ENCODE assay signal across 1 cellular context in the genomic region with DNA sequence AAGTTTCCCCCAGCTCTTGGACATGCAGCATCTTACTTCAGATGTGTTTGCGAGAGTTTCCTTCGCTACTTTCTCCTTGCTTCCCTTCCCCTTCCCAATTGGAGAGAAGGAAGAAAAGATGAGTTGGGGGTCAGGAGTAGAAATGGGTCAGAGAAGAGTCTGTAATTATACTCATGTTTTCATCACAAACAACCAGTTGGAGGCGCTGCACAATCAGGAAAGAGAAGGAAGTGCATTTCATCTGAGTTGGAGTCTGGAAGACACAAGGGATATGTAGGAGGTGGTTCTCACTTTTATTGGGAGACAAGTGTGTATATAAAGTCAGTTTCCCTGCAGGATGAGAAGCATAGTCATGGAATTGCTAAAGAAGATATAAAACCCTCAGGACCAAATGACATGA.
TF ChIP-seq lines count a peak whose summit lies in the region.

No MANE protein-coding gene starts in this region.

TF ChIP-seq in K562, 482 proteins besides CTCF, POLR2A, EP300 and RAD21:
- TF ChIP-seq ZNF696 (CRISPR knock-in tag; conservative IDR thresholded peaks at IDR 0.05) (no peak), NCOR1 (IDR thresholded peaks at IDR 0.05) (no peak)
